1 cellular context compared by ENCODE assay signal in genomic region chr4:90240333-90240732, GRCh38.
TF ChIP-seq lines count a peak whose summit lies in the region.

No MANE protein-coding gene starts in this region.

TF ChIP-seq in GM23338, 12 proteins besides CTCF, POLR2A, EP300 and RAD21 (continued from another document):
- TF ChIP-seq REST (IDR thresholded peaks at IDR 0.05; ENCODE audit: unreplicated experiment) (no peak), ETS1 (IDR thresholded peaks at IDR 0.05) (no peak), EZH2 (IDR thresholded peaks at IDR 0.05; ENCODE audit: low read depth, unreplicated experiment) (no peak), ZNF331 (CRISPR knock-in tag; IDR thresholded peaks at IDR 0.05; ENCODE audit: low read depth) (no peak), ZNF462 (CRISPR knock-in tag; IDR thresholded peaks at IDR 0.05) (no peak), EZH2phosphoT487 (IDR thresholded peaks at IDR 0.05; ENCODE audit: unreplicated experiment) (no peak), CREB1 (CRISPR knock-in tag; IDR thresholded peaks at IDR 0.05; ENCODE audit: low read depth) (no peak), ZNF114 (CRISPR knock-in tag; IDR thresholded peaks at IDR 0.05) (no peak), JUNB (IDR thresholded peaks at IDR 0.05; ENCODE audit: unreplicated experiment) (no peak)
